1 cellular context compared by ENCODE assay signal in the genomic region with DNA sequence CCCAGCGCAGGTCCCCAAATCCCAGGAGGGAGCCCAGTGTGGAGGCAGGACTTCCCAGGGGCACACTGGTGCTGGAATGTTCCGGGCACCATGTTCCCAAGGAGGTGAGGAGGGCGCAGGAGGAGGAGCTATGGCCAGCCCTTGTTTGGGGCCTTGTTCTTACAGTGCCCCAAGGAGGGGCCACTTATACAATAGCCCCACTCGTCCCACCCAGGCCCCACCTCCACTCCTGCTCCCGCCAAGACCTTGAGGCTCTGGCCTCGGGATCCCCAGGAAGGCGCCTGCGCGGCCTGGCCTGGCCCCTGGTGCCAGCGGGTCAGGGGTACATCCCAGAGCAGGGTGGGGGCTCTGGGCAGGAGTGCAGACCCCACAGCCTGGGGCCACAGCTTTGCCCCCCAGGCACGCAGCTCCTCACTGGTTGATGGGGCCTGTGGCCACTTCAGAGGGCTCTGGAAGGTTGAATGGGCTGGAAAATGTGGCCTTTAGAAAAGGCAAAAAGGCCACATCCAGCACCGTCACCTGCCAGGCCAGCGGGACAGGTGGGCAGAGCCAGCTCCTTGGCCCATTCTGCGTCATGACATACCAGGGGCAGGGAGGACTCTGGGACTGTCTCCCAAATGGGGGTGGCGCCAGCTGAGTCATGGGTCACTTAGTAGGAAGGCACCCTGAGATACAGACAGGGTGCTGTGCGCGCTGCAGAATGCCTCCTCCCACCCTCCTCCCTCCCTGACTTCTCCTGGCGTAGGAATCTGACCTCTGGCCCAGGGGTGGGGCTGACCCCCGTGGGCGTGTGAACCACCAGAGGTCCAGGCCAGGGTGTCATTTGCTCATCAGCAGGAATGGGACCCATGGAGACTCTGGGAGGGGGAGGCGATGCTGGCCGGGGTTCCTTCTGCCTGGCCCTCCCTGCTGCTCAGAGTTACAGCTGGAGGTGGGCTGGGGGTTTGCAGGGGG.
TF ChIP-seq lines count a peak whose summit lies in the region.

No MANE protein-coding gene starts in this region.

TF ChIP-seq in HepG2, 621 proteins besides CTCF, POLR2A, EP300 and RAD21 (continued from another document):
- TF ChIP-seq, protein P1, sequence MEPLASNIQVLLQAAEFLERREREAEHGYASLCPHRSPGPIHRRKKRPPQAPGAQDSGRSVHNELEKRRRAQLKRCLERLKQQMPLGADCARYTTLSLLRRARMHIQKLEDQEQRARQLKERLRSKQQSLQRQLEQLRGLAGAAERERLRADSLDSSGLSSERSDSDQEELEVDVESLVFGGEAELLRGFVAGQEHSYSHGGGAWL (CRISPR knock-in tag; IDR thresholded peaks at IDR 0.05), result no peak
- TF ChIP-seq, protein P2, sequence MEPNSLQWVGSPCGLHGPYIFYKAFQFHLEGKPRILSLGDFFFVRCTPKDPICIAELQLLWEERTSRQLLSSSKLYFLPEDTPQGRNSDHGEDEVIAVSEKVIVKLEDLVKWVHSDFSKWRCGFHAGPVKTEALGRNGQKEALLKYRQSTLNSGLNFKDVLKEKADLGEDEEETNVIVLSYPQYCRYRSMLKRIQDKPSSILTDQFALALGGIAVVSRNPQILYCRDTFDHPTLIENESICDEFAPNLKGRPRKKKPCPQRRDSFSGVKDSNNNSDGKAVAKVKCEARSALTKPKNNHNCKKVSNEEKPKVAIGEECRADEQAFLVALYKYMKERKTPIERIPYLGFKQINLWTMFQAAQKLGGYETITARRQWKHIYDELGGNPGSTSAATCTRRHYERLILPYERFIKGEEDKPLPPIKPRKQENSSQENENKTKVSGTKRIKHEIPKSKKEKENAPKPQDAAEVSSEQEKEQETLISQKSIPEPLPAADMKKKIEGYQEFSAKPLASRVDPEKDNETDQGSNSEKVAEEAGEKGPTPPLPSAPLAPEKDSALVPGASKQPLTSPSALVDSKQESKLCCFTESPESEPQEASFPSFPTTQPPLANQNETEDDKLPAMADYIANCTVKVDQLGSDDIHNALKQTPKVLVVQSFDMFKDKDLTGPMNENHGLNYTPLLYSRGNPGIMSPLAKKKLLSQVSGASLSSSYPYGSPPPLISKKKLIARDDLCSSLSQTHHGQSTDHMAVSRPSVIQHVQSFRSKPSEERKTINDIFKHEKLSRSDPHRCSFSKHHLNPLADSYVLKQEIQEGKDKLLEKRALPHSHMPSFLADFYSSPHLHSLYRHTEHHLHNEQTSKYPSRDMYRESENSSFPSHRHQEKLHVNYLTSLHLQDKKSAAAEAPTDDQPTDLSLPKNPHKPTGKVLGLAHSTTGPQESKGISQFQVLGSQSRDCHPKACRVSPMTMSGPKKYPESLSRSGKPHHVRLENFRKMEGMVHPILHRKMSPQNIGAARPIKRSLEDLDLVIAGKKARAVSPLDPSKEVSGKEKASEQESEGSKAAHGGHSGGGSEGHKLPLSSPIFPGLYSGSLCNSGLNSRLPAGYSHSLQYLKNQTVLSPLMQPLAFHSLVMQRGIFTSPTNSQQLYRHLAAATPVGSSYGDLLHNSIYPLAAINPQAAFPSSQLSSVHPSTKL (CRISPR knock-in tag; IDR thresholded peaks at IDR 0.05), result 0 out of 2 replicates have a peak, but pooled peaks have one; percentile 8
- TF ChIP-seq ZNF605 (CRISPR knock-in tag; IDR thresholded peaks at IDR 0.05), result peak; percentile 42; the same call in 1 of the 2 replicates
- peak; percentile 21; the same call in 1 of the 2 replicates for TF ChIP-seq HOXA3 (CRISPR knock-in tag; IDR thresholded peaks at IDR 0.05)
- TF ChIP-seq ZNF383 (CRISPR knock-in tag; IDR thresholded peaks at IDR 0.05; ENCODE audit: borderline replicate concordance), result no peak
- no peak for TF ChIP-seq ZNF652 (CRISPR knock-in tag; IDR thresholded peaks at IDR 0.05; ENCODE audit: borderline replicate concordance, low read depth)
- TF ChIP-seq CAMTA2 (CRISPR knock-in tag; IDR thresholded peaks at IDR 0.05; ENCODE audit: borderline replicate concordance), result no peak
- TF ChIP-seq JUN (CRISPR knock-in tag; IDR thresholded peaks at IDR 0.05), result no peak
- TF ChIP-seq, protein P3, sequence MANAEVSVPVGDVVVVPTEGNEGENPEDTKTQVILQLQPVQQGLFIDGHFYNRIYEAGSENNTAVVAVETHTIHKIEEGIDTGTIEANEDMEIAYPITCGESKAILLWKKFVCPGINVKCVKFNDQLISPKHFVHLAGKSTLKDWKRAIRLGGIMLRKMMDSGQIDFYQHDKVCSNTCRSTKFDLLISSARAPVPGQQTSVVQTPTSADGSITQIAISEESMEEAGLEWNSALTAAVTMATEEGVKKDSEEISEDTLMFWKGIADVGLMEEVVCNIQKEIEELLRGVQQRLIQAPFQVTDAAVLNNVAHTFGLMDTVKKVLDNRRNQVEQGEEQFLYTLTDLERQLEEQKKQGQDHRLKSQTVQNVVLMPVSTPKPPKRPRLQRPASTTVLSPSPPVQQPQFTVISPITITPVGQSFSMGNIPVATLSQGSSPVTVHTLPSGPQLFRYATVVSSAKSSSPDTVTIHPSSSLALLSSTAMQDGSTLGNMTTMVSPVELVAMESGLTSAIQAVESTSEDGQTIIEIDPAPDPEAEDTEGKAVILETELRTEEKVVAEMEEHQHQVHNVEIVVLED (CRISPR knock-in tag; IDR thresholded peaks at IDR 0.05; ENCODE audit: borderline replicate concordance), result peak; percentile 17; the same call in 1 of the 2 replicates
- no peak for TF ChIP-seq ZNF251 (CRISPR knock-in tag; IDR thresholded peaks at IDR 0.05)
- TF ChIP-seq RNF2 (conservative IDR thresholded peaks at IDR 0.05; ENCODE audit: low read depth), result no peak
- no peak for TF ChIP-seq BHLHE40 (IDR thresholded peaks at IDR 0.05; ENCODE audit: low read length)
- TF ChIP-seq SSRP1 (CRISPR knock-in tag; IDR thresholded peaks at IDR 0.05), result no peak
- TF ChIP-seq, protein P4, sequence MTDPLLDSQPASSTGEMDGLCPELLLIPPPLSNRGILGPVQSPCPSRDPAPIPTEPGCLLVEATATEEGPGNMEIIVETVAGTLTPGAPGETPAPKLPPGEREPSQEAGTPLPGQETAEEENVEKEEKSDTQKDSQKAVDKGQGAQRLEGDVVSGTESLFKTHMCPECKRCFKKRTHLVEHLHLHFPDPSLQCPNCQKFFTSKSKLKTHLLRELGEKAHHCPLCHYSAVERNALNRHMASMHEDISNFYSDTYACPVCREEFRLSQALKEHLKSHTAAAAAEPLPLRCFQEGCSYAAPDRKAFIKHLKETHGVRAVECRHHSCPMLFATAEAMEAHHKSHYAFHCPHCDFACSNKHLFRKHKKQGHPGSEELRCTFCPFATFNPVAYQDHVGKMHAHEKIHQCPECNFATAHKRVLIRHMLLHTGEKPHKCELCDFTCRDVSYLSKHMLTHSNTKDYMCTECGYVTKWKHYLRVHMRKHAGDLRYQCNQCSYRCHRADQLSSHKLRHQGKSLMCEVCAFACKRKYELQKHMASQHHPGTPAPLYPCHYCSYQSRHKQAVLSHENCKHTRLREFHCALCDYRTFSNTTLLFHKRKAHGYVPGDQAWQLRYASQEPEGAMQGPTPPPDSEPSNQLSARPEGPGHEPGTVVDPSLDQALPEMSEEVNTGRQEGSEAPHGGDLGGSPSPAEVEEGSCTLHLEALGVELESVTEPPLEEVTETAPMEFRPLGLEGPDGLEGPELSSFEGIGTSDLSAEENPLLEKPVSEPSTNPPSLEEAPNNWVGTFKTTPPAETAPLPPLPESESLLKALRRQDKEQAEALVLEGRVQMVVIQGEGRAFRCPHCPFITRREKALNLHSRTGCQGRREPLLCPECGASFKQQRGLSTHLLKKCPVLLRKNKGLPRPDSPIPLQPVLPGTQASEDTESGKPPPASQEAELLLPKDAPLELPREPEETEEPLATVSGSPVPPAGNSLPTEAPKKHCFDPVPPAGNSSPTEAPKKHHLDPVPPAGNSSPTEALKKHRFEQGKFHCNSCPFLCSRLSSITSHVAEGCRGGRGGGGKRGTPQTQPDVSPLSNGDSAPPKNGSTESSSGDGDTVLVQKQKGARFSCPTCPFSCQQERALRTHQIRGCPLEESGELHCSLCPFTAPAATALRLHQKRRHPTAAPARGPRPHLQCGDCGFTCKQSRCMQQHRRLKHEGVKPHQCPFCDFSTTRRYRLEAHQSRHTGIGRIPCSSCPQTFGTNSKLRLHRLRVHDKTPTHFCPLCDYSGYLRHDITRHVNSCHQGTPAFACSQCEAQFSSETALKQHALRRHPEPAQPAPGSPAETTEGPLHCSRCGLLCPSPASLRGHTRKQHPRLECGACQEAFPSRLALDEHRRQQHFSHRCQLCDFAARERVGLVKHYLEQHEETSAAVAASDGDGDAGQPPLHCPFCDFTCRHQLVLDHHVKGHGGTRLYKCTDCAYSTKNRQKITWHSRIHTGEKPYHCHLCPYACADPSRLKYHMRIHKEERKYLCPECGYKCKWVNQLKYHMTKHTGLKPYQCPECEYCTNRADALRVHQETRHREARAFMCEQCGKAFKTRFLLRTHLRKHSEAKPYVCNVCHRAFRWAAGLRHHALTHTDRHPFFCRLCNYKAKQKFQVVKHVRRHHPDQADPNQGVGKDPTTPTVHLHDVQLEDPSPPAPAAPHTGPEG (CRISPR knock-in tag; IDR thresholded peaks at IDR 0.05), result no peak
- TF ChIP-seq, protein P5, sequence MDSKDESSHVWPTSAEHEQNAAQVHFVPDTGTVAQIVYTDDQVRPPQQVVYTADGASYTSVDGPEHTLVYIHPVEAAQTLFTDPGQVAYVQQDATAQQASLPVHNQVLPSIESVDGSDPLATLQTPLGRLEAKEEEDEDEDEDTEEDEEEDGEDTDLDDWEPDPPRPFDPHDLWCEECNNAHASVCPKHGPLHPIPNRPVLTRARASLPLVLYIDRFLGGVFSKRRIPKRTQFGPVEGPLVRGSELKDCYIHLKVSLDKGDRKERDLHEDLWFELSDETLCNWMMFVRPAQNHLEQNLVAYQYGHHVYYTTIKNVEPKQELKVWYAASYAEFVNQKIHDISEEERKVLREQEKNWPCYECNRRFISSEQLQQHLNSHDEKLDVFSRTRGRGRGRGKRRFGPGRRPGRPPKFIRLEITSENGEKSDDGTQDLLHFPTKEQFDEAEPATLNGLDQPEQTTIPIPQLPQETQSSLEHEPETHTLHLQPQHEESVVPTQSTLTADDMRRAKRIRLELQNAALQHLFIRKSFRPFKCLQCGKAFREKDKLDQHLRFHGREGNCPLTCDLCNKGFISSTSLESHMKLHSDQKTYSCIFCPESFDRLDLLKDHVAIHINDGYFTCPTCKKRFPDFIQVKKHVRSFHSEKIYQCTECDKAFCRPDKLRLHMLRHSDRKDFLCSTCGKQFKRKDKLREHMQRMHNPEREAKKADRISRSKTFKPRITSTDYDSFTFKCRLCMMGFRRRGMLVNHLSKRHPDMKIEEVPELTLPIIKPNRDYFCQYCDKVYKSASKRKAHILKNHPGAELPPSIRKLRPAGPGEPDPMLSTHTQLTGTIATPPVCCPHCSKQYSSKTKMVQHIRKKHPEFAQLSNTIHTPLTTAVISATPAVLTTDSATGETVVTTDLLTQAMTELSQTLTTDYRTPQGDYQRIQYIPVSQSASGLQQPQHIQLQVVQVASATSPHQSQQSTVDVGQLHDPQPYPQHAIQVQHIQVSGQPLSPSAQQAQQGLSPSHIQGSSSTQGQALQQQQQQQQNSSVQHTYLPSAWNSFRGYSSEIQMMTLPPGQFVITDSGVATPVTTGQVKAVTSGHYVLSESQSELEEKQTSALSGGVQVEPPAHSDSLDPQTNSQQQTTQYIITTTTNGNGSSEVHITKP (CRISPR knock-in tag; IDR thresholded peaks at IDR 0.05; ENCODE audit: low read depth), result 0 out of 2 replicates have a peak, but pooled peaks have one; percentile 27
- TF ChIP-seq, protein P6, sequence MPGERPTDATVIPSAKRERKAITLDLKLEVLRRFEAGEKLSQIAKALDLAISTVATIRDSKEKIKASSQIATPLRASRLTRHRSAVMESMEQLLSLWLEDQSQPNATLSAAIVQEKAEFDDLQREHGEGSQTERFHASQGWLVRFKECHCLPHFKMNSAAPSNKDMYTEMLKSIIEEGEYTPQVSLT (CRISPR knock-in tag; IDR thresholded peaks at IDR 0.05; ENCODE audit: borderline replicate concordance, low read depth), result no peak
- no peak for TF ChIP-seq ZNF878 (CRISPR knock-in tag; IDR thresholded peaks at IDR 0.05)
- no peak for TF ChIP-seq JUNB (CRISPR knock-in tag; IDR thresholded peaks at IDR 0.05; ENCODE audit: borderline replicate concordance)
- no peak for TF ChIP-seq SRSF4 (IDR thresholded peaks at IDR 0.05; ENCODE audit: low read depth, low read length, poor library complexity, severe bottlenecking)
- TF ChIP-seq, protein P7, sequence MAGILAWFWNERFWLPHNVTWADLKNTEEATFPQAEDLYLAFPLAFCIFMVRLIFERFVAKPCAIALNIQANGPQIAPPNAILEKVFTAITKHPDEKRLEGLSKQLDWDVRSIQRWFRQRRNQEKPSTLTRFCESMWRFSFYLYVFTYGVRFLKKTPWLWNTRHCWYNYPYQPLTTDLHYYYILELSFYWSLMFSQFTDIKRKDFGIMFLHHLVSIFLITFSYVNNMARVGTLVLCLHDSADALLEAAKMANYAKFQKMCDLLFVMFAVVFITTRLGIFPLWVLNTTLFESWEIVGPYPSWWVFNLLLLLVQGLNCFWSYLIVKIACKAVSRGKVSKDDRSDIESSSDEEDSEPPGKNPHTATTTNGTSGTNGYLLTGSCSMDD (CRISPR knock-in tag; IDR thresholded peaks at IDR 0.05), result no peak
